16 cellular contexts compared by ENCODE assay signal in the genomic region with DNA sequence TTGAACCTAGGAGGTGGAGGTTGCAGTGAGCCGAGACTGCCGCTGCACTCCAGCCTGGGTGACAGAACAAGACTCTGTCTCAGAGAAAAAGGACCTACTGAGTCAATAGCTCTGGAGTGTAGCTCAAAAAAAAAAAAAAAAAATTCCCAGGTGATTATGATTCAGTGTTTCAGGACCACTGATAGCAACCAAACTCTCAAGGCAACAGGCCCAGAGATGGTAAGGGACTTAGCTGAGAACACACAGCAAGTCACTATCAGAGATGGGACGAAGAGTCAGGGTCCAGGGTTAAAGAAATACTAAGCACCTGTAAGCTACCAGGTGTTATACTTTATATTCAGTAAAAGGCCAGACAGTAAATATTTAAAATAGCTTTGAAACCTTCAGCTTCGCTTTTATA.
DNase-seq lines count a peak whose midpoint lies in the region; ATAC-seq, FAIRE-seq and TF ChIP-seq lines count a peak whose summit lies in the region.
"Had no signal": no experiment of that assay in that cellular context is flagged by ENCODE, and none has a peak within 500 bp of the region (broad histone marks: within the 10 kb centered on the region; RNA-seq: fewer than 3 reads in every experiment).

No MANE protein-coding gene starts in this region.

- 85% methylated on average over 4 of the region's 4 CpGs for WGBS in K562 (ENCODE audit: insufficient coverage, low coverage, missing lambda C conversion rate)

- H2AFZ ChIP-seq in MM.1S (ENCODE audit: low read length) (no peak overlapping the region), OCI-LY7 (ENCODE audit: low read length) (no peak overlapping the region), K562 (ENCODE audit: low read depth, low read length) (no peak overlapping the region)

- H3K4me2 ChIP-seq in MM.1S (ENCODE audit: low read depth, low read length) (peak overlapping the region; percentile 4; the same call in 1 of the 2 replicates), OCI-LY7 (ENCODE audit: low read length) (peak overlapping the region; percentile 44), K562 (ENCODE audit: insufficient read depth, low read length) (no peak overlapping the region)

- H3K9me3 ChIP-seq in MM.1S (replicated peaks; ENCODE audit: insufficient read depth, low read length) (no peaks in the 10 kb centered on the region), OCI-LY7 (ENCODE audit: low read length) (no peaks in the 10 kb centered on the region), K562 (replicated peaks; ENCODE audit: control insufficient read depth, insufficient read depth, low read depth, low read length) (no peaks in the 10 kb centered on the region)
- H3K9me3 ChIP-seq: HAP-1 had no signal

- no peaks in the 10 kb centered on the region for H3K9me1 ChIP-seq in K562 (ENCODE audit: control insufficient read depth, insufficient read depth, low read length)

- TF ChIP-seq EP300 in K562 (IDR thresholded peaks at IDR 0.05; ENCODE audit: low read length): no peak

- no peaks in the 10 kb centered on the region for H3K9me2 ChIP-seq in MM.1S (replicated peaks; ENCODE audit: insufficient read depth, low read length)
- H3K9me2 ChIP-seq in OCI-LY7 (ENCODE audit: insufficient read depth, low read length): no peaks in the 10 kb centered on the region

- no peak overlapping the region for H3K9ac ChIP-seq in MM.1S (ENCODE audit: low read length)
- H3K9ac ChIP-seq in K562 (ENCODE audit: insufficient read depth in 1 of 2, low read depth in 2 of 2, low read length in 2 of 2): no peak overlapping the region

- intact Hi-C loops in OCI-LY7 (cut with micrococcal nuclease; ENCODE audit: unreplicated experiment) (loop anchor here (2.0 kb wide), 1 partner anchor 165 kb away; no protein-coding TSS in a partner anchor), K562 (cut with micrococcal nuclease) (no loop called here)

- H3K4me3 ChIP-seq in MM.1S (ENCODE audit: low read length) (no peak overlapping the region), OCI-LY7 (ENCODE audit: low read depth, low read length, poor library complexity, severe bottlenecking) (no peak overlapping the region), K562 (no peak overlapping the region)
- H3K4me3 ChIP-seq: HAP-1 had no signal

- CTCF ChIA-PET in OCI-LY7 (lab: Charles Lee; ENCODE audit: unreplicated experiment) (no interaction called here), K562 (lab: Yijun Ruan, JAX; ENCODE audit: low intra/inter-chr PET ratio) (no interaction called here)

- H3K4me1 ChIP-seq in MM.1S (ENCODE audit: low read length) (peaks cover 42% of the 10 kb centered on the region), OCI-LY7 (ENCODE audit: insufficient read depth, low read length, poor library complexity, severe bottlenecking) (peaks cover 39% of the 10 kb centered on the region), K562 (replicated peaks in 1 of 2; ENCODE audit: control insufficient read depth in 2 of 2, insufficient read depth in 2 of 2, low read length in 2 of 2) (no peaks in the 10 kb centered on the region)
- H3K4me1 ChIP-seq: HAP-1 had no signal

- BruUV-seq in OCI-LY7 (replicated peaks; lab: Mats Ljungman, UMichigan) (no TSS peak), K562 (replicated peaks; lab: Mats Ljungman, UMichigan) (no TSS peak)

- DNase-seq in MM.1S (peak; percentile 7), OCI-LY7 (ENCODE audit: low spot score) (no peak), K562 (ENCODE audit: extremely low read depth in 1 of 4, low spot score in 3 of 4) (no peak), amygdala (lab: John Stamatoyannopoulos, UW) (no peak), DMS53 (lab: John Stamatoyannopoulos, UW) (no peak)
- DNase-seq: C1 segment of cervical spinal cord; Calu3; CD4-positive, alpha-beta memory T cell; COR-L47; DND-41; GOT3; HFFc6 had no signal

- TF ChIP-seq RAD21 in K562 (CRISPR knock-in tag; conservative IDR thresholded peaks at IDR 0.05 in 1 of 2, IDR thresholded peaks at IDR 0.05 in 1 of 2): no peak

- H3K79me2 ChIP-seq in MM.1S (ENCODE audit: low read length) (peaks cover 34% of the 10 kb centered on the region), OCI-LY7 (ENCODE audit: insufficient read depth, low read depth, low read length) (no peaks in the 10 kb centered on the region), K562 (ENCODE audit: control insufficient read depth, insufficient read depth, low read length) (no peaks in the 10 kb centered on the region)

- H3K36me3 ChIP-seq in MM.1S (replicated peaks; ENCODE audit: insufficient read depth, low read length) (peaks cover 11% of the 10 kb centered on the region; the same call in 1 of the 2 replicates), OCI-LY7 (ENCODE audit: insufficient read depth, low read length) (peaks cover 63% of the 10 kb centered on the region), K562 (ENCODE audit: control insufficient read depth, insufficient read depth, low read length) (peaks cover 3% of the 10 kb centered on the region; the same call in 1 of the 3 replicates)
- H3K36me3 ChIP-seq: HAP-1 had no signal

- H3K27ac ChIP-seq in MM.1S (ENCODE audit: low read length) (peak overlapping the region; percentile 67), OCI-LY7 (ENCODE audit: low read depth, low read length, poor library complexity, severe bottlenecking) (peak overlapping the region; percentile 42), K562 (ENCODE audit: extremely low read depth, low read depth, low read length) (no peak overlapping the region)

- POLR2A ChIA-PET in OCI-LY7 (lab: Charles Lee): interaction anchor here (0.5 to 2.3 kb wide), 6 partner anchors 14 to 1823 kb away, joined by 3 to 7 read pairs (median 4); no protein-coding TSS in a partner anchor
- POLR2A ChIA-PET in K562 (lab: Yijun Ruan, JAX): no interaction called here

- in situ Hi-C loops in K562 (cut with MboI): no loop called here

- no peak for FAIRE-seq in K562 (lab: Jason Lieb, UNC)
- FAIRE-seq: G401.6, H54 had no signal

- H3F3A ChIP-seq in MM.1S (ENCODE audit: insufficient read depth, low read length): peaks cover 24% of the 10 kb centered on the region

- ATAC-seq in K562 (no peak), GM18873 (IDR thresholded peaks at IDR 0.05; ENCODE audit: low FRiP score, unreplicated experiment) (no peak)

- TF ChIP-seq CTCF in MM.1S (IDR thresholded peaks at IDR 0.05; ENCODE audit: low read length): no peak
- TF ChIP-seq CTCF in OCI-LY7 (conservative IDR thresholded peaks at IDR 0.05; ENCODE audit: low read length): no peak
- TF ChIP-seq CTCF in K562 (IDR thresholded peaks at IDR 0.05 in 2 of 3, conservative IDR thresholded peaks at IDR 0.05 in 1 of 3; ENCODE audit: insufficient read depth in 2 of 3, low read depth in 1 of 3, low read length in 3 of 3): no peak

- H3K27me3 ChIP-seq in MM.1S (replicated peaks; ENCODE audit: insufficient read depth, low read length): no peaks in the 10 kb centered on the region
- no peaks in the 10 kb centered on the region for H3K27me3 ChIP-seq in K562 (ENCODE audit: control insufficient read depth in 2 of 2, insufficient read depth in 2 of 2, low read length in 2 of 2)

- TF ChIP-seq POLR2A in K562 (conservative IDR thresholded peaks at IDR 0.05): no peak

- H4K20me1 ChIP-seq in MM.1S (ENCODE audit: insufficient read depth, low read length) (no peaks in the 10 kb centered on the region), OCI-LY7 (ENCODE audit: insufficient read depth, low read length) (no peaks in the 10 kb centered on the region), K562 (replicated peaks; ENCODE audit: control insufficient read depth, insufficient read depth, low read length) (peaks cover 36% of the 10 kb centered on the region)

TF ChIP-seq in K562, 482 proteins besides CTCF, POLR2A, EP300 and RAD21:
- TF ChIP-seq, protein P1, sequence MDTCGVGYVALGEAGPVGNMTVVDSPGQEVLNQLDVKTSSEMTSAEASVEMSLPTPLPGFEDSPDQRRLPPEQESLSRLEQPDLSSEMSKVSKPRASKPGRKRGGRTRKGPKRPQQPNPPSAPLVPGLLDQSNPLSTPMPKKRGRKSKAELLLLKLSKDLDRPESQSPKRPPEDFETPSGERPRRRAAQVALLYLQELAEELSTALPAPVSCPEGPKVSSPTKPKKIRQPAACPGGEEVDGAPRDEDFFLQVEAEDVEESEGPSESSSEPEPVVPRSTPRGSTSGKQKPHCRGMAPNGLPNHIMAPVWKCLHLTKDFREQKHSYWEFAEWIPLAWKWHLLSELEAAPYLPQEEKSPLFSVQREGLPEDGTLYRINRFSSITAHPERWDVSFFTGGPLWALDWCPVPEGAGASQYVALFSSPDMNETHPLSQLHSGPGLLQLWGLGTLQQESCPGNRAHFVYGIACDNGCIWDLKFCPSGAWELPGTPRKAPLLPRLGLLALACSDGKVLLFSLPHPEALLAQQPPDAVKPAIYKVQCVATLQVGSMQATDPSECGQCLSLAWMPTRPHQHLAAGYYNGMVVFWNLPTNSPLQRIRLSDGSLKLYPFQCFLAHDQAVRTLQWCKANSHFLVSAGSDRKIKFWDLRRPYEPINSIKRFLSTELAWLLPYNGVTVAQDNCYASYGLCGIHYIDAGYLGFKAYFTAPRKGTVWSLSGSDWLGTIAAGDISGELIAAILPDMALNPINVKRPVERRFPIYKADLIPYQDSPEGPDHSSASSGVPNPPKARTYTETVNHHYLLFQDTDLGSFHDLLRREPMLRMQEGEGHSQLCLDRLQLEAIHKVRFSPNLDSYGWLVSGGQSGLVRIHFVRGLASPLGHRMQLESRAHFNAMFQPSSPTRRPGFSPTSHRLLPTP (IDR thresholded peaks at IDR 0.05; ENCODE audit: borderline replicate concordance, extremely low read depth, insufficient read length): no peak
- TF ChIP-seq MAFK (IDR thresholded peaks at IDR 0.05; ENCODE audit: low read length) (no peak), ZFP36 (IDR thresholded peaks at IDR 0.05; ENCODE audit: low read depth, low read length, partially characterized antibody) (peak; percentile 63), KLF1 (tag; IDR thresholded peaks at IDR 0.05) (no peak), CBFA2T3 (IDR thresholded peaks at IDR 0.05) (no peak), RBM25 (IDR thresholded peaks at IDR 0.05; ENCODE audit: low read depth, low read length, severe bottlenecking) (peak; percentile 40)
TF ChIP-seq in K562: peak in this region for 2.
